ENCODE assay signal across 13 cellular contexts in genomic region chr4:19883841-19884240, GRCh38.
"Had no signal": no experiment of that assay in that cellular context is flagged by ENCODE, and none has a peak within 500 bp of the region (broad histone marks: within the 10 kb centered on the region; RNA-seq: fewer than 3 reads in every experiment).

No MANE protein-coding gene starts in this region.

- H3K9me3 Mint-ChIP-seq: activated naive CD4-positive, alpha-beta T cell treated with anti-CD3 and anti-CD28 coated beads, Interleukin-2, amount 50 U/mL, for 24 hours had no signal

- H3K27ac Mint-ChIP-seq: activated naive CD4-positive, alpha-beta T cell treated with anti-CD3 and anti-CD28 coated beads, Interleukin-2, amount 50 U/mL, for 24 hours; naive thymus-derived CD8-positive, alpha-beta T cell; stimulated activated effector memory CD8-positive, alpha-beta T cell treated with anti-CD3 and anti-CD28 coated beads, Interleukin-12 subunit alpha, Interleukin-12 subunit beta, amount 100 ng/mL, for 72 hours had no signal

- H3K36me3 ChIP-seq: brain microvascular endothelial cell, heart left ventricle, neutrophil, transverse colon had no signal

- H3K27me3 ChIP-seq: brain microvascular endothelial cell, heart left ventricle, neutrophil, transverse colon had no signal

- H3K4me1 Mint-ChIP-seq: activated naive CD4-positive, alpha-beta T cell treated with anti-CD3 and anti-CD28 coated beads, Interleukin-2, amount 50 U/mL, for 24 hours; naive thymus-derived CD8-positive, alpha-beta T cell; stimulated activated effector memory CD8-positive, alpha-beta T cell treated with anti-CD3 and anti-CD28 coated beads, Interleukin-12 subunit alpha, Interleukin-12 subunit beta, amount 100 ng/mL, for 72 hours had no signal

- H3K4me3 Mint-ChIP-seq: activated naive CD4-positive, alpha-beta T cell treated with anti-CD3 and anti-CD28 coated beads, Interleukin-2, amount 50 U/mL, for 24 hours; naive thymus-derived CD8-positive, alpha-beta T cell; stimulated activated effector memory CD8-positive, alpha-beta T cell treated with anti-CD3 and anti-CD28 coated beads, Interleukin-12 subunit alpha, Interleukin-12 subunit beta, amount 100 ng/mL, for 72 hours had no signal

- ATAC-seq: foreskin keratinocyte; heart left ventricle; mucosa of descending colon; naive thymus-derived CD8-positive, alpha-beta T cell; right cardiac atrium; stimulated activated effector memory CD8-positive, alpha-beta T cell treated with anti-CD3 and anti-CD28 coated beads, Interleukin-12 subunit alpha, Interleukin-12 subunit beta, amount 100 ng/mL, for 72 hours had no signal

- DNase-seq: activated T-cell treated with anti-CD3 and anti-CD28 coated beads, Interleukin-2, amount 50 U/mL, for 1 hour; amygdala; brain microvascular endothelial cell; heart left ventricle; mucosa of descending colon; naive thymus-derived CD8-positive, alpha-beta T cell; right cardiac atrium; transverse colon had no signal

- H3K36me3 Mint-ChIP-seq: activated naive CD4-positive, alpha-beta T cell treated with anti-CD3 and anti-CD28 coated beads, Interleukin-2, amount 50 U/mL, for 24 hours; stimulated activated effector memory CD8-positive, alpha-beta T cell treated with anti-CD3 and anti-CD28 coated beads, Interleukin-12 subunit alpha, Interleukin-12 subunit beta, amount 100 ng/mL, for 72 hours had no signal

- H3K27ac ChIP-seq: brain microvascular endothelial cell, foreskin keratinocyte, heart left ventricle, neutrophil, transverse colon had no signal

- H3K9me3 ChIP-seq: mucosa of descending colon, neutrophil, transverse colon had no signal

- H3K4me1 ChIP-seq: foreskin keratinocyte, transverse colon had no signal

- H3K4me3 ChIP-seq: heart left ventricle, mucosa of descending colon, smooth muscle cell, transverse colon had no signal

- H3K27me3 Mint-ChIP-seq: activated naive CD4-positive, alpha-beta T cell treated with anti-CD3 and anti-CD28 coated beads, Interleukin-2, amount 50 U/mL, for 24 hours had no signal
